8 cellular contexts compared by ENCODE assay signal in genomic region chr7:44072364-44073231, GRCh38. TPM values are rescaled to one million over a fixed set of nuclear protein-coding genes. Genes with fewer than 3 reads are reported as not detected.
DNase-seq lines count a peak whose midpoint lies in the region; ATAC-seq, FAIRE-seq and TF ChIP-seq lines count a peak whose summit lies in the region.

No MANE protein-coding gene starts in this region.

- H3K4me1 Mint-ChIP-seq in IgD-negative memory B cell, result peaks cover 31 to 39% (median 33%) of the 10 kb centered on the region in 3 donors

- no peaks in the 10 kb centered on the region for H3K27me3 ChIP-seq in SU-DHL-6 (ENCODE audit: low read length)

- H3K4me2 ChIP-seq in SU-DHL-6 (ENCODE audit: low read depth, low read length, poor library complexity, severe bottlenecking), result no peak overlapping the region

- H3K27ac ChIP-seq in SU-DHL-6 (ENCODE audit: low read depth, low read length) (no peak overlapping the region), kidney (ENCODE audit: low read depth in 2 of 2, low read length in 2 of 2) (peak overlapping the region in 1 of 2 donors; percentile 41)

- no peaks in the 10 kb centered on the region for H3K9me3 Mint-ChIP-seq in IgD-negative memory B cell

- H3K79me2 ChIP-seq in SU-DHL-6 (ENCODE audit: insufficient read depth, low read length), result no peaks in the 10 kb centered on the region

- ATAC-seq in GM18505 (IDR thresholded peaks at IDR 0.05; ENCODE audit: unreplicated experiment), result no peak

- H3K9me2 ChIP-seq in SU-DHL-6 (replicated peaks; ENCODE audit: insufficient read depth, low read length), result no peaks in the 10 kb centered on the region

- DNase-seq in DMS53 treated with DMSO at 0.1 percent for 48 hours (lab: John Stamatoyannopoulos, UW; ENCODE audit: unreplicated experiment), result peak; percentile 16
- DNase-seq in cardiac fibroblast (ENCODE audit: low read depth in 2 of 2), result peak; percentile 90 to 91
- peak; percentile 94 for DNase-seq in kidney
- peak; percentile 22 for DNase-seq in stimulated activated CD8-positive, alpha-beta memory T cell treated with anti-CD3 and anti-CD28 coated beads, Interleukin-4, amount 100 ng/mL, for 24 hours (ENCODE audit: low read depth)
- no peak for DNase-seq in activated CD4-positive, CD25-positive, alpha-beta regulatory T cell treated with anti-CD3 and anti-CD28 coated beads, Interleukin-2, amount 50 U/mL, for 72 hours

- H3K4me3 ChIP-seq in SU-DHL-6 (ENCODE audit: insufficient read depth, low read length, poor library complexity, severe bottlenecking) (no peak overlapping the region), cardiac fibroblast (replicated peaks in 1 of 2; ENCODE audit: low read depth in 2 of 2, low read length in 2 of 2) (no peak overlapping the region), kidney (ENCODE audit: low read length in 2 of 2) (no peak overlapping the region)

- H3K36me3 ChIP-seq in SU-DHL-6 (ENCODE audit: low read length), result no peaks in the 10 kb centered on the region
- H3K36me3 ChIP-seq in kidney (ENCODE audit: control insufficient read depth in 1 of 2, insufficient read depth in 2 of 2, low read length in 2 of 2), result peaks cover 0 to 24% of the 10 kb centered on the region in 2 donors

- peaks cover 6% of the 10 kb centered on the region for H3K36me3 Mint-ChIP-seq in IgD-negative memory B cell

- H3K9me3 ChIP-seq in SU-DHL-6 (ENCODE audit: insufficient read depth, low read length), result no peaks in the 10 kb centered on the region
- H3K9me3 ChIP-seq in kidney (ENCODE audit: control insufficient read depth in 1 of 2, low read length in 2 of 2), result no peaks in the 10 kb centered on the region

- no peaks in the 10 kb centered on the region for H3K27me3 Mint-ChIP-seq in IgD-negative memory B cell

- H3K9ac ChIP-seq in SU-DHL-6 (ENCODE audit: low read length), result no peak overlapping the region
- no peak overlapping the region for H3K9ac ChIP-seq in kidney (ENCODE audit: low read length in 2 of 2)

- intact Hi-C loops in kidney (cut with DNase I), result no loop called here

- peaks cover 4% of the 10 kb centered on the region; the same call in 1 of the 2 replicates for H4K20me1 ChIP-seq in SU-DHL-6 (ENCODE audit: low read depth, low read length)

- TF ChIP-seq CTCF in SU-DHL-6 (IDR thresholded peaks at IDR 0.05; ENCODE audit: insufficient read depth, low read length, poor library complexity, severe bottlenecking) (peak; percentile 80), cardiac fibroblast (IDR thresholded peaks at IDR 0.05; ENCODE audit: low read depth, low read length) (peak; percentile 93), kidney (IDR thresholded peaks at IDR 0.05; ENCODE audit: borderline replicate concordance, extremely low read depth, insufficient read depth) (peak; percentile 52)

- H3K4me1 ChIP-seq in kidney (ENCODE audit: control insufficient read depth in 1 of 2, insufficient read depth in 1 of 2, low read depth in 1 of 2, low read length in 2 of 2), result peaks cover 30 to 32% of the 10 kb centered on the region in 2 donors

- no peak overlapping the region for H2AFZ ChIP-seq in SU-DHL-6 (ENCODE audit: low read depth, low read length, severe bottlenecking)

- peak overlapping the region; percentile 85 to 96 (median 86) for H3K27ac Mint-ChIP-seq in IgD-negative memory B cell

- peaks cover 9% of the 10 kb centered on the region for H3F3A ChIP-seq in SU-DHL-6 (ENCODE audit: insufficient read depth)

- FAIRE-seq in kidney (lab: Jason Lieb, UNC), result no peak

- TF ChIP-seq POLR2A in GM18505 (IDR thresholded peaks at IDR 0.05; ENCODE audit: borderline replicate concordance, extremely low read depth, insufficient read depth, insufficient read length), result no peak

- peak overlapping the region in 3 of 4 donors; percentile 2 to 63 (median 42) for H3K4me3 Mint-ChIP-seq in IgD-negative memory B cell

RNA-seq across cellular contexts. Expression of gene PGAM2, which starts 7.2 kb away (rescaled TPM):
- polyA plus RNA-seq in IgD-negative memory B cell (not detected), kidney (ENCODE audit: insufficient read depth, low read depth, low replicate concordance) (37.7 TPM)
- 2.1 TPM for total RNA-seq in kidney

RNA-seq across cellular contexts. Expression of gene POLM, which starts 9.7 kb away (rescaled TPM):
- polyA plus RNA-seq in IgD-negative memory B cell, result 42.0 TPM
- 41.4 TPM for total RNA-seq in kidney
- polyA plus RNA-seq in kidney (ENCODE audit: insufficient read depth, low read depth, low replicate concordance), result 16.3 TPM

RNA-seq across cellular contexts. Expression of gene DBNL, which starts 28.1 kb away (rescaled TPM):
- polyA plus RNA-seq in IgD-negative memory B cell, result 384 TPM
- total RNA-seq in kidney, result 103 TPM
- polyA plus RNA-seq in kidney (ENCODE audit: insufficient read depth, low read depth, low replicate concordance), result 85.9 TPM

RNA-seq across cellular contexts. Expression of gene AEBP1, which starts 31.5 kb away (rescaled TPM):
- polyA plus RNA-seq in IgD-negative memory B cell (3.7 TPM), kidney (ENCODE audit: insufficient read depth, low read depth, low replicate concordance) (89.4 TPM)
- 164 TPM for total RNA-seq in kidney

RNA-seq across cellular contexts. Expression of gene POLD2, which starts 50.8 kb away (rescaled TPM):
- 88.5 TPM for polyA plus RNA-seq in IgD-negative memory B cell
- total RNA-seq in kidney, result 60.0 TPM
- polyA plus RNA-seq in kidney (ENCODE audit: insufficient read depth, low read depth, low replicate concordance), result 119 TPM

Comparison
In these comparisons a context has a peak if more than half of its experiments do, and no peak if none do; other contexts are left out.
1. RNA of gene PGAM2, which starts 7.2 kb away (polyA plus RNA-seq): 37.7 TPM in kidney (single experiment); not detected in IgD-negative memory B cell (single experiment); every median in the first group is over 10 times any median in the second.
2. Peak in every context shown above with its lines, with median percentiles within 50 percentile points of each other: CTCF ChIP-seq.